8 cellular contexts compared by ENCODE assay signal in the genomic region with DNA sequence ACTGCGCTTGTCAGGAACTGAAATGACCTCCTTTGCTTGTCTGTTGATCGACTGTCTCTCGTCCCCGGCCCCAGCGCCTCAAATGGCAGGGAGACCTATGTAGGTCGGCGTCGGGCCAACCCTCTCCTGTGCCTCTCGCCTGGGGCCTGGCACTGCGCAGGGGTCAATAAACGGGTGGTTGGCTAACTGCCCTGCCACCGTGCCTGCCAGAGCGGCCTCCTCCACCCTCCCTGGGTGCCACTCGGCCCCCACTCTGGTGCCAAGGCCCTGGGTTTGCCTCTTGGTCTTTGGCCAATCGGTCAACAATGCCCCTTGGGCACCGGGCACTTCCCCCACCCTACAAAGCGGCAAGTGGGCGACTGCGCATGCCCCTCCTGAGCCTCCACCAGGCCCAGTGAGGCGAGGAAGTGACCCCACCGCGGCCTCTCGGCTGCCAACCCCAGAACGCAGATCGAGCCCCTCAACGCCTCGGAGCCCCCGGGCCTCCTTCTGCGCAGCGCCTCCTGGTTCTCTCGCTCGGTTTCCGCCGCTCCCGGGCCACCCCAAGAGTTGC. TPM values are rescaled to one million over a fixed set of nuclear protein-coding genes. Genes with fewer than 3 reads are reported as not detected.
A peak's percentile ranks its signal among the peaks of the same experiment; 100 is the strongest.
DNase-seq lines count a peak whose midpoint lies in the region; ATAC-seq and TF ChIP-seq lines count a peak whose summit lies in the region.

No MANE protein-coding gene starts in this region.

- no peaks in the 10 kb centered on the region for H3K27me3 ChIP-seq in GM23248 (replicated peaks; ENCODE audit: insufficient read depth)
- no peaks in the 10 kb centered on the region for H3K27me3 ChIP-seq in colonic mucosa

- 1% methylated on average over 18 to 35 of the region's 35 CpGs for WGBS in GM23248 (ENCODE audit: low coverage in 1 of 2, low lambda C conversion rate in 2 of 2, missing lambda C conversion rate in 2 of 2), 2 experiments

- H3K9me3 Mint-ChIP-seq in activated B cell treated with CpG ODN at 0.5 μM for 24 hours = no peaks in the 10 kb centered on the region

- H3K9me3 ChIP-seq in GM23248 (ENCODE audit: low read depth) (no peaks in the 10 kb centered on the region), colonic mucosa (no peaks in the 10 kb centered on the region)

- TF ChIP-seq CTCF in activated B cell treated with CpG ODN at 0.5 μM for 24 hours (IDR thresholded peaks at IDR 0.05) (no peak), colonic mucosa (IDR thresholded peaks at IDR 0.05) (no peak)

- POLR2A ChIA-PET in activated B cell treated with CpG ODN at 0.5 μM for 24 hours (lab: Charles Lee) = interaction anchor here (0.5 to 1.6 kb wide), 8 partner anchors 29 to 199 kb away, joined by 3 to 4 read pairs (median 4); a partner anchor contains a TSS

- H3K4me1 Mint-ChIP-seq in activated B cell treated with CpG ODN at 0.5 μM for 24 hours = peaks cover 24% of the 10 kb centered on the region

- DNase-seq in DMS 273 (lab: John Stamatoyannopoulos, UW; ENCODE audit: unreplicated experiment) (peak; percentile 80), DMS 273 treated with DMSO at 0.1 percent for 48 hours (lab: John Stamatoyannopoulos, UW) (no peak), GM23248 (peak; percentile 75), LHCN-M2 (ENCODE audit: low read depth) (peak; percentile 63), activated B cell treated with CpG ODN at 0.5 μM for 24 hours (peak; percentile 52), colonic mucosa (peak; percentile 86), left kidney (ENCODE audit: low read depth, low spot score) (peak; percentile 78)
- DNase-seq in stimulated activated CD4-positive, alpha-beta T cell treated with anti-CD3 and anti-CD28 coated beads, Interleukin-2, amount 100 ng/mL, for 48 hours = peak; percentile 34 to 47

- no peaks in the 10 kb centered on the region for H4K20me1 ChIP-seq in GM23248 (ENCODE audit: insufficient read depth)

- no peaks in the 10 kb centered on the region for H3K9me2 ChIP-seq in GM23248 (ENCODE audit: insufficient read depth)

- H3K4me3 ChIP-seq in GM23248 (peak overlapping the region; percentile 76), colonic mucosa (peak overlapping the region; percentile 87)

- H3K27ac Mint-ChIP-seq in activated B cell treated with CpG ODN at 0.5 μM for 24 hours = peak overlapping the region; percentile 90

- H3K36me3 Mint-ChIP-seq in activated B cell treated with CpG ODN at 0.5 μM for 24 hours (ENCODE audit: low read depth) = peaks cover 23% of the 10 kb centered on the region

- intact Hi-C loops in activated B cell treated with CpG ODN at 0.5 μM for 24 hours (cut with micrococcal nuclease) (loop anchor here (1.0 to 5.0 kb wide), 7 partner anchors 19 to 231 kb away; a partner anchor contains a TSS), colonic mucosa (cut with DNase I) (no loop called here)

- H3K4me2 ChIP-seq in GM23248 (ENCODE audit: unreplicated experiment) = peak overlapping the region; percentile 96

- H3K4me1 ChIP-seq in GM23248 (ENCODE audit: insufficient read depth) (no peaks in the 10 kb centered on the region), colonic mucosa (peaks cover 15% of the 10 kb centered on the region)

- peak overlapping the region; percentile 87 for H3K4me3 Mint-ChIP-seq in activated B cell treated with CpG ODN at 0.5 μM for 24 hours

- peak overlapping the region; percentile 66 for H2AFZ ChIP-seq in GM23248

- peak overlapping the region; percentile 68 for H3K27ac ChIP-seq in GM23248
- H3K27ac ChIP-seq in colonic mucosa = peak overlapping the region; percentile 97

- H3K9ac ChIP-seq in GM23248 (peak overlapping the region; percentile 92), colonic mucosa (ENCODE audit: low read depth in 2 of 2, low read length in 2 of 2) (peak overlapping the region; percentile 97 to 98)

- H3K27me3 Mint-ChIP-seq in activated B cell treated with CpG ODN at 0.5 μM for 24 hours = no peaks in the 10 kb centered on the region

- H3K36me3 ChIP-seq in GM23248 (ENCODE audit: low read depth) (0 out of 2 replicates have a peak, but pooled peaks cover 5% of the 10 kb centered on the region), colonic mucosa (peaks cover 4% of the 10 kb centered on the region)

- ATAC-seq in activated B cell treated with CpG ODN at 0.5 μM for 24 hours (ENCODE audit: low read depth) = peak; percentile 25

- CTCF ChIA-PET in activated B cell treated with CpG ODN at 0.5 μM for 24 hours (lab: Charles Lee) = no interaction called here

- H3K79me2 ChIP-seq in GM23248 (ENCODE audit: insufficient read depth) = peaks cover 53% of the 10 kb centered on the region

- H3F3A ChIP-seq in GM23248 (ENCODE audit: insufficient read depth) = no peaks in the 10 kb centered on the region

- in situ Hi-C loops in GM23248 (cut with MboI) = no loop called here

RNA-seq across cellular contexts. Expression of a gene that starts 1.1 kb away (rescaled TPM):
- total RNA-seq in GM23248 (2014; rRNA removed; shearing (Covaris generic)) = 93.2 and 99.5 TPM in 2 replicates
- 74.4 and 81.5 TPM in 2 replicates for polyA plus RNA-seq in GM23248 (2016; fragmentation: Nextera tagmentation; extraction: Ambion mirVana)
- total RNA-seq in LHCN-M2 (2014; rRNA removed) (84.3 and 84.6 TPM in 2 replicates), activated B cell treated with CpG ODN at 0.5 μM for 24 hours (38.9 and 48.0 TPM in 2 replicates), colonic mucosa (10 to 100 TPM; 53.2 to 87.3 TPM)
- 70.4 TPM for polyA plus RNA-seq in LHCN-M2 (2012)

RNA-seq across cellular contexts. Expression of a gene that starts 15.2 kb away (rescaled TPM):
- total RNA-seq in GM23248 (2014; rRNA removed; shearing (Covaris generic)) = 1.8 and 3.3 TPM in 2 replicates
- 1.2 and 1.6 TPM in 2 replicates for polyA plus RNA-seq in GM23248 (2016; fragmentation: Nextera tagmentation; extraction: Ambion mirVana)
- total RNA-seq in LHCN-M2 (2014; rRNA removed) (not detected in 2 replicates), activated B cell treated with CpG ODN at 0.5 μM for 24 hours (0.12 TPM in 1 of 2 replicates, not detected in the other), colonic mucosa (not detected)
- polyA plus RNA-seq in LHCN-M2 (2012) = not detected

RNA-seq across cellular contexts. Expression of a gene that starts 41.7 kb away (rescaled TPM):
- 12.4 and 18.0 TPM in 2 replicates for total RNA-seq in GM23248 (2014; rRNA removed; shearing (Covaris generic))
- polyA plus RNA-seq in GM23248 (2016; fragmentation: Nextera tagmentation; extraction: Ambion mirVana) = 6.2 and 6.3 TPM in 2 replicates
- total RNA-seq in LHCN-M2 (2014; rRNA removed) (35.0 and 38.0 TPM in 2 replicates), activated B cell treated with CpG ODN at 0.5 μM for 24 hours (37.8 and 39.1 TPM in 2 replicates), colonic mucosa (10 to 100 TPM; 69.0 to 89.9 TPM)
- polyA plus RNA-seq in LHCN-M2 (2012) = 30.1 TPM
